Comparison of ENCODE assay signal across 7 cellular contexts in the genomic region with DNA sequence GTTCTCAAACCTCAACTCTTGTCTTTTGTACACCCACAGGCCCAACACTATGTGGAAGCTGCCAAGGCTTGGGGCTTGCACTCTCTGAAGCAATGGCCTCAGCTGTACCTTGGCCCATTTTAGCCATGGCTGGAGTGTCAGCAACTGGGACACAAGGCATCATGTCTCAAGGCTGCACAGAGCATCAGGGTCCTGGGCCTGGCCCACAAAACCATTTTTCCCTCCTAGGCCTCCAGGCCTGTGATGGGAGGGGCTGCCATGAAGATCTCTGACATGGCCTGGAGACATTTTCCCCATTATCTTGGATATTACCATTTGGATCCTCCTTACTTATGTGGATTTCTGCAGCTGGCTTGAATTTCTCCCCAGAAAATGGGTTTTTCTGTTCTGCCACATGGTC. TPM values are rescaled to one million over a fixed set of nuclear protein-coding genes. Genes with fewer than 3 reads are reported as not detected.
"Had no signal": no experiment of that assay in that cellular context is flagged by ENCODE, and none has a peak within 500 bp of the region (broad histone marks: within the 10 kb centered on the region; RNA-seq: fewer than 3 reads in every experiment).

No MANE protein-coding gene starts in this region.

RNA-seq across cellular contexts. Expression of gene MYL3, which starts 39.9 kb away (rescaled TPM):
- total RNA-seq: lung microvascular endothelial cell; mammary epithelial cell; mononuclear cell; naive thymus-derived CD4-positive, alpha-beta T cell; naive thymus-derived CD8-positive, alpha-beta T cell had no signal
- polyA plus RNA-seq: immature natural killer cell; keratinocyte; mammary epithelial cell; naive thymus-derived CD4-positive, alpha-beta T cell; naive thymus-derived CD8-positive, alpha-beta T cell had no signal

RNA-seq across cellular contexts. Expression of gene PTH1R, which starts 54.2 kb away (rescaled TPM):
- total RNA-seq: mononuclear cell; naive thymus-derived CD4-positive, alpha-beta T cell; naive thymus-derived CD8-positive, alpha-beta T cell had no signal
- polyA plus RNA-seq: immature natural killer cell; keratinocyte; mammary epithelial cell; naive thymus-derived CD4-positive, alpha-beta T cell; naive thymus-derived CD8-positive, alpha-beta T cell had no signal
